7 cellular contexts compared by ENCODE assay signal in the genomic region with DNA sequence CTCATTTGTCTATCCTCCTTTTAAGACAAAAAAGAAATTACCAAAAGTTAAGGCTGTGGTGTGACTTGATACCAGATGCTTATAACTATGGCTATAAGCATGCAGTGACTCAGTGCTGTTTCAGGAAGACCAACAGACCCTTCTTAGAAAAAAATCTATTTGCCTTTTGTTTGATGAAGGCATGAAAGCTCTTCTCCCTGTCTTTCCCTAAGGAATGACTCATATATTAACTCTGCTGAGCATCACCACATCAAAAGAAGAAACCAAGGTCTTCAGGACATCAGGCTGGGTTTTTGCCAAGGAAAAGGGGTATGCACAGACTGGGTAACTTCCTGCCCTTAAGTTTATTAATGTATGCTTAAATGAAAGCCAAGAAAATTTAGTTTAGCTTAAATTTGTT. TPM values are rescaled to one million over a fixed set of nuclear protein-coding genes. Genes with fewer than 3 reads are reported as not detected.
DNase-seq lines count a peak whose midpoint lies in the region; ATAC-seq and TF ChIP-seq lines count a peak whose summit lies in the region.

No MANE protein-coding gene starts in this region.

- no peak for ATAC-seq in GM21526 (IDR thresholded peaks at IDR 0.05; ENCODE audit: low FRiP score, unreplicated experiment)

- POLR2A ChIA-PET in HEK293T (lab: Yijun Ruan, JAX), result interaction anchor here (1.1 kb wide), 1 partner anchor 83 kb away, joined by 3 read pairs; no protein-coding TSS in a partner anchor

- no peak for TF ChIP-seq CTCF in HFF-Myc (IDR thresholded peaks at IDR 0.05; ENCODE audit: low read depth, low read length, missing control alignments)

- peak overlapping the region; percentile 84 for H3K9ac ChIP-seq in skeletal muscle satellite cell (ENCODE audit: low read depth, low read length)

- no peaks in the 10 kb centered on the region for H3K9me3 ChIP-seq in skeletal muscle satellite cell (replicated peaks; ENCODE audit: low read length)

- H3K4me3 ChIP-seq in HFF-Myc (replicated peaks; ENCODE audit: low read depth, low read length), result no peak overlapping the region
- H3K4me3 ChIP-seq in skeletal muscle satellite cell (ENCODE audit: low read length), result no peak overlapping the region

- peak overlapping the region; percentile 94 for H3K27ac ChIP-seq in epithelial cell of prostate

- H3K4me1 ChIP-seq in skeletal muscle satellite cell (ENCODE audit: control insufficient read depth, insufficient read depth, low read length), result peaks cover 38% of the 10 kb centered on the region

- no peaks in the 10 kb centered on the region for H3K36me3 ChIP-seq in skeletal muscle satellite cell (ENCODE audit: insufficient read depth, low read length)

- DNase-seq in HFF-Myc (ENCODE audit: extremely low read depth, low read depth) (peak; percentile 96), SW 1271 (lab: John Stamatoyannopoulos, UW) (peak; percentile 72 to 96), epithelial cell of prostate (ENCODE audit: low read depth, low spot score) (peak; percentile 91), HEK293T (ENCODE audit: extremely low spot score) (no peak), iPS-NIHi11 (ENCODE audit: low spot score) (no peak)

- CTCF ChIA-PET in HEK293T (lab: Yijun Ruan, JAX), result interaction anchor here (0.6 to 3.2 kb wide), 10 partner anchors 9 to 103 kb away, joined by 3 to 15 read pairs (median 4); no protein-coding TSS in a partner anchor

- peak overlapping the region; percentile 68 for H3K4me2 ChIP-seq in skeletal muscle satellite cell (ENCODE audit: low read length)

- H3K27me3 ChIP-seq in skeletal muscle satellite cell (ENCODE audit: control insufficient read depth, insufficient read depth, low read length), result no peaks in the 10 kb centered on the region

TF ChIP-seq in HEK293T, 16 proteins besides CTCF, POLR2A, EP300 and RAD21:
- TF ChIP-seq HDGF (IDR thresholded peaks at IDR 0.05; ENCODE audit: borderline replicate concordance) (no peak), NFRKB (IDR thresholded peaks at IDR 0.05) (no peak), FOXK2 (IDR thresholded peaks at IDR 0.05) (no peak), FOXA1 (IDR thresholded peaks at IDR 0.05) (no peak), ELF4 (IDR thresholded peaks at IDR 0.05) (no peak), BHLHE40 (IDR thresholded peaks at IDR 0.05; ENCODE audit: borderline replicate concordance) (no peak), TARDBP (IDR thresholded peaks at IDR 0.05) (no peak), ARNT (IDR thresholded peaks at IDR 0.05) (no peak), LEF1 (IDR thresholded peaks at IDR 0.05; ENCODE audit: borderline replicate concordance) (no peak), L3MBTL2 (conservative IDR thresholded peaks at IDR 0.05) (no peak), FOXM1 (IDR thresholded peaks at IDR 0.05; ENCODE audit: borderline replicate concordance) (no peak), SUZ12 (IDR thresholded peaks at IDR 0.05) (no peak), CTBP1 (IDR thresholded peaks at IDR 0.05; ENCODE audit: borderline replicate concordance) (no peak)
- TF ChIP-seq, protein P1, sequence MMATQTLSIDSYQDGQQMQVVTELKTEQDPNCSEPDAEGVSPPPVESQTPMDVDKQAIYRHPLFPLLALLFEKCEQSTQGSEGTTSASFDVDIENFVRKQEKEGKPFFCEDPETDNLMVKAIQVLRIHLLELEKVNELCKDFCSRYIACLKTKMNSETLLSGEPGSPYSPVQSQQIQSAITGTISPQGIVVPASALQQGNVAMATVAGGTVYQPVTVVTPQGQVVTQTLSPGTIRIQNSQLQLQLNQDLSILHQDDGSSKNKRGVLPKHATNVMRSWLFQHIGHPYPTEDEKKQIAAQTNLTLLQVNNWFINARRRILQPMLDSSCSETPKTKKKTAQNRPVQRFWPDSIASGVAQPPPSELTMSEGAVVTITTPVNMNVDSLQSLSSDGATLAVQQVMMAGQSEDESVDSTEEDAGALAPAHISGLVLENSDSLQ (IDR thresholded peaks at IDR 0.05), result no peak

RNA-seq across cellular contexts. Expression of a gene that starts 47.1 kb away (rescaled TPM):
- 178 and 192 TPM in 2 replicates for total RNA-seq in skeletal muscle satellite cell (2012; rRNA removed)

RNA-seq across cellular contexts. Expression of a gene that starts 47.3 kb away (rescaled TPM):
- 22.3 and 26.9 TPM in 2 replicates for total RNA-seq in skeletal muscle satellite cell (2012; rRNA removed)

Comparison
In these comparisons a context has a peak if more than half of its experiments do, and no peak if none do; other contexts are left out.
1. DNase-seq: peak in HFF-Myc (single experiment), SW 1271 (2 of 2) and epithelial cell of prostate (single experiment); none in HEK293T (single experiment) and iPS-NIHi11 (single experiment).